In the genomic region with DNA sequence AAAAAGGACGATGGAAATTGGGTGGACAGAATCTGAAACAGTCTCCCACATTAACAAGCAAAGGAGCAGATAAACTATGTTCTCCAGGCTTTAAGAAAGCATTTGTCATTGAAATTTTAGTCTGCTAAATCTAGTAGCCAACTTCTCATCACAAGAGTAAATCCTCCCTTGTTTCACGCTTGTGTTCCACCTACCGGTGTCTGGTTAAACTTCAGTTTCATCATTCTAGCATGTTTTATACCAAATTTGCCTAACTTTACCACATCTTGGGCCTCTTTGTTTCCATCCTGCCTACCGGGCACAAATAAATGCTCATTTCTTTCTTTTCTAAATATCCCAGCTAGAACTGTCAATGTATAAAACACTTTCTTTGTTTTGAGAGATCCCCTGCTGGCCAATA, we compare ENCODE assay signal across 14 cellular contexts. TPM values are rescaled to one million over a fixed set of nuclear protein-coding genes. Genes with fewer than 3 reads are reported as not detected.
A peak's percentile ranks its signal among the peaks of the same experiment; 100 is the strongest.
DNase-seq lines count a peak whose midpoint lies in the region; ATAC-seq, FAIRE-seq and TF ChIP-seq lines count a peak whose summit lies in the region.
"Had no signal": no experiment of that assay in that cellular context is flagged by ENCODE, and none has a peak within 500 bp of the region (broad histone marks: within the 10 kb centered on the region; RNA-seq: fewer than 3 reads in every experiment).

No MANE protein-coding gene starts in this region.

- ATAC-seq in GM21576 (IDR thresholded peaks at IDR 0.05; ENCODE audit: unreplicated experiment) (peak; percentile 41), HG03196 (IDR thresholded peaks at IDR 0.05; ENCODE audit: unreplicated experiment) (no peak), HG02973 (IDR thresholded peaks at IDR 0.05; ENCODE audit: unreplicated experiment) (no peak)
- ATAC-seq: effector memory CD8-positive, alpha-beta T cell; left ventricle myocardium superior had no signal

- DNase-seq in GM12892 (ENCODE audit: insufficient read length): no peak
- peak; percentile 77 for DNase-seq in NAMALWA (ENCODE audit: low spot score)
- DNase-seq in midbrain (lab: John Stamatoyannopoulos, UW): peak; percentile 26
- no peak for DNase-seq in stimulated activated CD4-positive, alpha-beta T cell treated with anti-CD3 and anti-CD28 coated beads, Interleukin-2, amount 100 ng/mL, for 48 hours
- DNase-seq in activated CD4-positive, alpha-beta T cell treated with anti-CD3 and anti-CD28 coated beads, Interleukin-2, amount 50 U/mL, for 1 hour: no peak
- DNase-seq: activated CD4-positive, alpha-beta T cell treated with anti-CD3 and anti-CD28 coated beads, Interleukin-2, amount 50 U/mL, for 48 hours; CD4-positive, CD25-positive, alpha-beta regulatory T cell; effector memory CD8-positive, alpha-beta T cell; left ventricle myocardium superior; NCI-H226; nephron progenitor cell had no signal

- TF ChIP-seq POLR2A in GM12892 (IDR thresholded peaks at IDR 0.05; ENCODE audit: low read depth, low read length): no peak

- peak; percentile 96 for FAIRE-seq in GM12892 (lab: Jason Lieb, UNC)

RNA-seq across cellular contexts. Expression of a gene that starts 5.8 kb away (rescaled TPM):
- 30.6 TPM for polyA plus RNA-seq in GM12892 (2012; ENCODE audit: missing spikeins)

RNA-seq across cellular contexts. Expression of a gene that starts 38.7 kb away (rescaled TPM):
- not detected for polyA plus RNA-seq in GM12892 (2012; ENCODE audit: missing spikeins)

RNA-seq across cellular contexts. Expression of a gene that starts 56.0 kb away (rescaled TPM):
- 9.1 TPM for polyA plus RNA-seq in GM12892 (2012; ENCODE audit: missing spikeins)

Comparison
In these comparisons a context has a peak if more than half of its experiments do, and no peak if none do; other contexts are left out.
1. DNase-seq: peak in NAMALWA (single experiment) and midbrain (single experiment); none in GM12892 (single experiment), stimulated activated CD4-positive, alpha-beta T cell treated with anti-CD3 and anti-CD28 coated beads, Interleukin-2, amount 100 ng/mL, for 48 hours (0 of 2) and activated CD4-positive, alpha-beta T cell treated with anti-CD3 and anti-CD28 coated beads, Interleukin-2, amount 50 U/mL, for 1 hour (single experiment).